Comparison of ENCODE assay signal across 1 cellular context in the genomic region with DNA sequence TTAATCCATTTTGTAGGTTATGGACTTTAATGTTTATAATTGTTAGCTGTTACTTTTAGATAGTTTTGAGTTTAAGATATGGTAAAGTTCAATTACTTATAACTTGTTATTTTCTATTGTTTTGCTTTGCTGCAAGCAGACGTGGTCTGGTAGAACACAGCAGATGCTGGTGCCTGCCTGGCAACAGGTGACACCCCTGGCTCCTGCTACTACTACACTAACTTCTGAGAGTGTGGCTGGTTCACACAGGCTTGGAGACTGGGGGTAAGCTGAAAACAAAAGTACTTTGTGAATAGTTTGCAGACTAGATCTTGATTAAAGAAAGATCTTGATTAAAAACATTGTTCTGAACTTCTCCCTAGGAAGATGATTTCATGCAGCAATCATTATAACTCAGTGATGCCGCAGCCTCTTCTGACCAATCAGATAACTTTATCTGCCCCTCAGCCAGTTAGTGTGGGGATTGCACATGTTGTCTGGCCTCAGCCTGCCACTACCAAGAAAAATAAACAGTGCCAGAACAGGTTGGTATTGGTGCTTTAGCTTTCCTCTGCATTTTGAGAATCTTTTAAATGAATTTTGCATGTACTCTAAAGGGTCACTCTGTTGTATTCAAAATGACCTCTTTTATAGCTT.
A peak's percentile ranks its signal among the peaks of the same experiment; 100 is the strongest.
TF ChIP-seq lines count a peak whose summit lies in the region.

No MANE protein-coding gene starts in this region.

TF ChIP-seq in GM12878, 131 proteins besides CTCF, POLR2A, EP300 and RAD21 (continued from another document):
- TF ChIP-seq, protein P1, sequence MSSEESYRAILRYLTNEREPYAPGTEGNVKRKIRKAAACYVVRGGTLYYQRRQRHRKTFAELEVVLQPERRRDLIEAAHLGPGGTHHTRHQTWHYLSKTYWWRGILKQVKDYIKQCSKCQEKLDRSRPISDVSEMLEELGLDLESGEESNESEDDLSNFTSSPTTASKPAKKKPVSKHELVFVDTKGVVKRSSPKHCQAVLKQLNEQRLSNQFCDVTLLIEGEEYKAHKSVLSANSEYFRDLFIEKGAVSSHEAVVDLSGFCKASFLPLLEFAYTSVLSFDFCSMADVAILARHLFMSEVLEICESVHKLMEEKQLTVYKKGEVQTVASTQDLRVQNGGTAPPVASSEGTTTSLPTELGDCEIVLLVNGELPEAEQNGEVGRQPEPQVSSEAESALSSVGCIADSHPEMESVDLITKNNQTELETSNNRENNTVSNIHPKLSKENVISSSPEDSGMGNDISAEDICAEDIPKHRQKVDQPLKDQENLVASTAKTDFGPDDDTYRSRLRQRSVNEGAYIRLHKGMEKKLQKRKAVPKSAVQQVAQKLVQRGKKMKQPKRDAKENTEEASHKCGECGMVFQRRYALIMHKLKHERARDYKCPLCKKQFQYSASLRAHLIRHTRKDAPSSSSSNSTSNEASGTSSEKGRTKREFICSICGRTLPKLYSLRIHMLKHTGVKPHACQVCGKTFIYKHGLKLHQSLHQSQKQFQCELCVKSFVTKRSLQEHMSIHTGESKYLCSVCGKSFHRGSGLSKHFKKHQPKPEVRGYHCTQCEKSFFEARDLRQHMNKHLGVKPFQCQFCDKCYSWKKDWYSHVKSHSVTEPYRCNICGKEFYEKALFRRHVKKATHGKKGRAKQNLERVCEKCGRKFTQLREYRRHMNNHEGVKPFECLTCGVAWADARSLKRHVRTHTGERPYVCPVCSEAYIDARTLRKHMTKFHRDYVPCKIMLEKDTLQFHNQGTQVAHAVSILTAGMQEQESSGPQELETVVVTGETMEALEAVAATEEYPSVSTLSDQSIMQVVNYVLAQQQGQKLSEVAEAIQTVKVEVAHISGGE (CRISPR knock-in tag; IDR thresholded peaks at IDR 0.05): no peak
- TF ChIP-seq CEBPB (IDR thresholded peaks at IDR 0.05; ENCODE audit: borderline replicate concordance in 1 of 2, low read depth in 2 of 2, low read length in 2 of 2): peak in 1 of 2 experiments; percentile 74; a peak in 1 of 4 replicates
- peak; percentile 98 for TF ChIP-seq CREM (IDR thresholded peaks at IDR 0.05; ENCODE audit: low read depth)
- peak; percentile 99 for TF ChIP-seq RFX5 (IDR thresholded peaks at IDR 0.05; ENCODE audit: low read depth, low read length)
TF ChIP-seq in GM12878: peak in this region for 4.
